21 cellular contexts compared by ENCODE assay signal in the genomic region with DNA sequence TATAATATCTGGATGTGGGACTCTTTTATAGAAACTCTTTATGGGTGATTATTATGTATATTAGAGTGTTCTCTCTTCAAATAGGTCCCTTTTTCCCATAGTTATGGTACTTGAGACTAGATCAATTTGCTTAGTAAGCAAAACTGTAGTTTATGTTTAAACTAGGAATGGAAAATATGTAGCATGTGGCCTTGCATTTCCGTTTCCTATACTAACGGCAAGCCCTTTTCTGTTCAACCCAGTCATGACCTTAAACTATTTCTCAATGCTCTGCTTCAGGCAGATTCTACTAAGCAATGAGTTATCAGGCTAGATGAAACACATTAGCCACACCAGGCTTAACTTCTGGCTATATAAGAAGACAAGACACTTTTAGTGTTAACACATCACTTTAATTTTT.
A peak's percentile ranks its signal among the peaks of the same experiment; 100 is the strongest.
DNase-seq lines count a peak whose midpoint lies in the region; FAIRE-seq and TF ChIP-seq lines count a peak whose summit lies in the region.
"Had no signal": no experiment of that assay in that cellular context is flagged by ENCODE, and none has a peak within 500 bp of the region (broad histone marks: within the 10 kb centered on the region; RNA-seq: fewer than 3 reads in every experiment).

No MANE protein-coding gene starts in this region.

- H3K9me3 ChIP-seq in keratinocyte (ENCODE audit: control insufficient read depth, low read depth, low read length) = no peaks in the 10 kb centered on the region
- H3K9me3 ChIP-seq: adrenal gland, colonic mucosa, esophagus squamous epithelium, HAP-1, neutrophil, SJSA1 had no signal

- H3K4me3 ChIP-seq in choroid plexus epithelial cell (ENCODE audit: low read depth, low read length) (no peak overlapping the region), keratinocyte (ENCODE audit: control insufficient read depth in 2 of 3, extremely low read depth in 1 of 3, insufficient read depth in 2 of 3, low read depth in 1 of 3, low read length in 3 of 3) (no peak overlapping the region)
- H3K4me3 ChIP-seq: adrenal gland, colonic mucosa, esophagus squamous epithelium, HAP-1, SJSA1 had no signal

- TF ChIP-seq CTCF in choroid plexus epithelial cell (conservative IDR thresholded peaks at IDR 0.05; ENCODE audit: low read depth, low read length) = no peak
- no peak for TF ChIP-seq CTCF in keratinocyte (optimal IDR thresholded peaks at IDR 0.05 in 1 of 3, IDR thresholded peaks at IDR 0.05 in 1 of 3, conservative IDR thresholded peaks at IDR 0.05 in 1 of 3; ENCODE audit: extremely low read depth in 1 of 3, insufficient read depth in 2 of 3, low read length in 3 of 3)

- H3K27ac ChIP-seq in keratinocyte (ENCODE audit: control insufficient read depth, insufficient read depth, low read length) = no peak overlapping the region
- H3K27ac ChIP-seq: adrenal gland, brain microvascular endothelial cell, colonic mucosa, esophagus squamous epithelium, neutrophil, SJSA1 had no signal

- DNase-seq in GM04503 (ENCODE audit: low read depth) (peak; percentile 32), NCI-H226 (peak; percentile 80), choroid plexus epithelial cell (ENCODE audit: low read depth) (peak; percentile 91), keratinocyte (ENCODE audit: low read depth, low spot score) (peak; percentile 15), erythroblast (lab: John Stamatoyannopoulos, UW) (no peak), DMS79 treated with DMSO at 0.1 percent for 48 hours (lab: John Stamatoyannopoulos, UW) (no peak), posterior vena cava (ENCODE audit: low spot score) (no peak)
- DNase-seq: activated CD4-positive, alpha-beta T cell treated with anti-CD3 and anti-CD28 coated beads for 1 hour; activated CD8-positive, alpha-beta T cell treated with anti-CD3 and anti-CD28 coated beads, Interleukin-2, amount 10 ng/mL, durations not matched to agents 7 days and 5 days; activated T-cell treated with anti-CD3 and anti-CD28 coated beads, Interleukin-2, amount 50 U/mL, for 1 hour; adrenal gland; brain microvascular endothelial cell; colonic mucosa; effector memory CD4-positive, alpha-beta T cell; esophagus squamous epithelium; left cardiac atrium; NCI-H1436 treated with DMSO at 0.1 percent for 48 hours had no signal

- dilution Hi-C loops in keratinocyte (cut with MboI; ENCODE audit: extremely low pct_ligation_motif_present, low sequenced_read_pairs) = no loop called here

- H3K36me3 ChIP-seq in keratinocyte (ENCODE audit: control insufficient read depth in 2 of 2, extremely low read depth in 1 of 2, insufficient read depth in 2 of 2, low read length in 2 of 2) = no peaks in the 10 kb centered on the region
- H3K36me3 ChIP-seq: adrenal gland, brain microvascular endothelial cell, colonic mucosa, esophagus squamous epithelium, HAP-1, neutrophil, SJSA1 had no signal

- no peaks in the 10 kb centered on the region for H3K27me3 ChIP-seq in keratinocyte (ENCODE audit: control insufficient read depth, extremely low read depth, insufficient read depth, low read length)
- H3K27me3 ChIP-seq: adrenal gland, brain microvascular endothelial cell, colonic mucosa, esophagus squamous epithelium, neutrophil, SJSA1 had no signal

- no peaks in the 10 kb centered on the region for H4K20me1 ChIP-seq in keratinocyte (ENCODE audit: control insufficient read depth, extremely low read depth, insufficient read depth, low read length)

- H2AFZ ChIP-seq in keratinocyte (ENCODE audit: control insufficient read depth, low read length) = no peak overlapping the region

- no peak for FAIRE-seq in keratinocyte (lab: Jason Lieb, UNC)
- FAIRE-seq: RCC 7860 had no signal

- H3K4me2 ChIP-seq in keratinocyte (ENCODE audit: control insufficient read depth, extremely low read depth, insufficient read depth, low read depth, low read length) = no peak overlapping the region

- H3K9ac ChIP-seq in keratinocyte (ENCODE audit: control insufficient read depth, extremely low read depth, insufficient read depth, low read length) = no peak overlapping the region

- no peak for TF ChIP-seq POLR2A in erythroblast (IDR thresholded peaks at IDR 0.05; ENCODE audit: low read length)

- intact Hi-C loops in posterior vena cava (cut with DNase I) = loop anchor here in 1 of 2 donors (5.0 to 10.0 kb wide), 2 partner anchors 149 to 247 kb away; a partner anchor contains a TSS

- H3K9me1 ChIP-seq in keratinocyte (ENCODE audit: control insufficient read depth, extremely low read depth, insufficient read depth, low read length) = no peaks in the 10 kb centered on the region

- peaks cover 13% of the 10 kb centered on the region for H3K4me1 ChIP-seq in keratinocyte (ENCODE audit: control insufficient read depth, extremely low read depth, insufficient read depth, low read length)
- H3K4me1 ChIP-seq: colonic mucosa, HAP-1 had no signal

- no peaks in the 10 kb centered on the region for H3K79me2 ChIP-seq in keratinocyte (ENCODE audit: control insufficient read depth, insufficient read depth, low read length)

Comparison
In these comparisons a context has a peak if more than half of its experiments do, and no peak if none do; other contexts are left out.
1. DNase-seq: peak in GM04503 (single experiment), NCI-H226 (single experiment), choroid plexus epithelial cell (single experiment) and keratinocyte (single experiment); none in erythroblast (0 of 2), DMS79 treated with DMSO at 0.1 percent for 48 hours (single experiment) and posterior vena cava (single experiment).